ENCODE assay signal across 15 cellular contexts in the genomic region with DNA sequence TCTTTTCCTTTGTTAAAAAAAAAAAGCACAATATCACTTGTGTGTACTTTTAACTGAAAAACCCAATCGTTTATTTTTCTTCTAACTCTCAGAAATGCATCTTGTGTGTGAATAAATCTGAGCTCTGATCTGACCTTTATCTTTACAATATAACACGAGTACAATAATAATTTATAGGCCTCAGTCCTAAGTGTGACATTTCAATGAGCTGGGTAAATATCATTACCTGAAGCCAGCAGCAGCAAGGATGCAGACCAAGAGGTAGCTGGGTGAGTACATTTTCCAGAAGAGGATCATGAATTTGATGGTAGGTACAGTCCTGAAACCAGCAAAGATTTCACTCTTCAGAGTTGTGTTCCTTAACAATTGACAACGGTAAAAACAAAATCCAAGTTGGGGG.
DNase-seq lines count a peak whose midpoint lies in the region; ATAC-seq and TF ChIP-seq lines count a peak whose summit lies in the region.
"Had no signal": no experiment of that assay in that cellular context is flagged by ENCODE, and none has a peak within 500 bp of the region (broad histone marks: within the 10 kb centered on the region; RNA-seq: fewer than 3 reads in every experiment).

No MANE protein-coding gene starts in this region.

- DNase-seq in NCI-H510A treated with DMSO at 0.1 percent for 48 hours (lab: John Stamatoyannopoulos, UW), result peak; percentile 3
- DNase-seq in NCI-H510A (lab: John Stamatoyannopoulos, UW), result no peak
- peak; percentile 5 for DNase-seq in NCI-H1417 treated with DMSO at 0.1 percent for 48 hours (lab: John Stamatoyannopoulos, UW)
- DNase-seq in NCI-H774 (lab: John Stamatoyannopoulos, UW), result peak; percentile 25
- peak; percentile 2 for DNase-seq in retina
- no peak for DNase-seq in left ventricle myocardium superior
- no peak for DNase-seq in chondrocyte (ENCODE audit: low spot score)
- DNase-seq in iPS-NIHi7 (ENCODE audit: extremely low spot score), result no peak
- DNase-seq: CD4-positive, alpha-beta memory T cell; DMS153; DND-41; GDM1 had no signal

- no peak for TF ChIP-seq CTCF in chondrocyte (IDR thresholded peaks at IDR 0.05)

- no peaks in the 10 kb centered on the region for H3K36me3 Mint-ChIP-seq in chondrocyte (ENCODE audit: low read depth)
- H3K36me3 Mint-ChIP-seq: CD4-positive, alpha-beta memory T cell; IgD-negative memory B cell had no signal

- peaks cover 3% of the 10 kb centered on the region for H3K9me3 Mint-ChIP-seq in chondrocyte (ENCODE audit: low read depth)

- no peak for ATAC-seq in left ventricle myocardium superior
- ATAC-seq: HCT116 had no signal

- intact Hi-C loops in left ventricle myocardium superior (cut with micrococcal nuclease), result no loop called here

- peaks cover 22% of the 10 kb centered on the region for H3K27me3 Mint-ChIP-seq in chondrocyte (ENCODE audit: low read depth)
- H3K27me3 Mint-ChIP-seq: B cell had no signal

- no peaks in the 10 kb centered on the region for H3K4me1 Mint-ChIP-seq in chondrocyte (ENCODE audit: low read depth)
- H3K4me1 Mint-ChIP-seq: B cell; CD4-positive, alpha-beta memory T cell; IgD-negative memory B cell had no signal

- no peak overlapping the region for H3K27ac Mint-ChIP-seq in chondrocyte (ENCODE audit: unreplicated experiment)
- H3K27ac Mint-ChIP-seq: B cell; CD4-positive, alpha-beta memory T cell; IgD-negative memory B cell had no signal

- H3K4me3 Mint-ChIP-seq in chondrocyte (ENCODE audit: unreplicated experiment), result no peak overlapping the region
- H3K4me3 Mint-ChIP-seq: B cell; CD4-positive, alpha-beta memory T cell; IgD-negative memory B cell had no signal

Comparison
In these comparisons a context has a peak if more than half of its experiments do, and no peak if none do; other contexts are left out.
1. DNase-seq: peak in NCI-H510A treated with DMSO at 0.1 percent for 48 hours (single experiment), NCI-H1417 treated with DMSO at 0.1 percent for 48 hours (single experiment), NCI-H774 (single experiment) and retina (single experiment); none in NCI-H510A (single experiment), left ventricle myocardium superior (single experiment), chondrocyte (single experiment) and iPS-NIHi7 (single experiment).